Comparison of ENCODE assay signal across 19 cellular contexts in genomic region chr7:36875794-36876193, GRCh38.
DNase-seq lines count a peak whose midpoint lies in the region; ATAC-seq lines count a peak whose summit lies in the region.
"Had no signal": no experiment of that assay in that cellular context is flagged by ENCODE, and none has a peak within 500 bp of the region (broad histone marks: within the 10 kb centered on the region; RNA-seq: fewer than 3 reads in every experiment).

No MANE protein-coding gene starts in this region.

- DNase-seq in DMS 273 (lab: John Stamatoyannopoulos, UW; ENCODE audit: unreplicated experiment) (peak; percentile 17), DMS 273 treated with DMSO at 0.1 percent for 48 hours (lab: John Stamatoyannopoulos, UW) (no peak), NCI-H345 (lab: John Stamatoyannopoulos, UW) (peak; percentile 6), cerebellar cortex (ENCODE audit: low spot score) (peak; percentile 43), renal cortical epithelial cell (ENCODE audit: low read depth) (peak; percentile 80)
- DNase-seq in NK-92 treated with Interleukin-12 subunit alpha and Interleukin-12 subunit beta, amount 100 ng/mL, for 24 hours (lab: John Stamatoyannopoulos, UW), result no peak
- DNase-seq: activated CD4-positive, alpha-beta T cell treated with anti-CD3 and anti-CD28 coated beads, Interleukin-2, amount 50 U/mL, for 48 hours; activated naive CD4-positive, alpha-beta T cell treated with Interleukin-2 at 50 U/mL for 16 hours; brain microvascular endothelial cell; cortex of kidney; hippocampal formation; left cardiac atrium; mucosa of descending colon; NCI-H1048; NCI-H2227 treated with DMSO at 0.1 percent for 48 hours; stimulated activated CD4-positive, alpha-beta T cell treated with anti-CD3 and anti-CD28 coated beads, Interleukin-15, amount 100 ng/mL, for 24 hours; stimulated activated naive B cell treated with anti-CD40 and anti-IgM and Interleukin-4, amounts not matched to agents 10 μg/mL and 1 μg/mL and 100 μg/mL, for 72 hours had no signal

- ATAC-seq in HG02588 (IDR thresholded peaks at IDR 0.05; ENCODE audit: unreplicated experiment), result no peak
- ATAC-seq in HG02798 (IDR thresholded peaks at IDR 0.05; ENCODE audit: poor library complexity, unreplicated experiment), result no peak
- ATAC-seq: left cardiac atrium; mucosa of descending colon; stimulated activated naive B cell treated with anti-CD40 and anti-IgM and Interleukin-4, amounts not matched to agents 10 μg/mL and 1 μg/mL and 100 μg/mL, for 72 hours had no signal

Comparison
In these comparisons a context has a peak if more than half of its experiments do, and no peak if none do; other contexts are left out.
1. DNase-seq: peak in DMS 273 (single experiment), NCI-H345 (single experiment), cerebellar cortex (single experiment) and renal cortical epithelial cell (single experiment); none in DMS 273 treated with DMSO at 0.1 percent for 48 hours (single experiment) and NK-92 treated with Interleukin-12 subunit alpha and Interleukin-12 subunit beta, amount 100 ng/mL, for 24 hours (single experiment).